1 cellular context compared by ENCODE assay signal in genomic region chr11:78210000-78210608, GRCh38.
A peak's percentile ranks its signal among the peaks of the same experiment; 100 is the strongest.
TF ChIP-seq lines count a peak whose summit lies in the region.

No MANE protein-coding gene starts in this region.

TF ChIP-seq in endothelial cell of umbilical vein, 7 proteins besides CTCF, POLR2A, EP300 and RAD21:
- TF ChIP-seq MAX (IDR thresholded peaks at IDR 0.05; ENCODE audit: insufficient read depth, insufficient read length) (no peak), POLR2AphosphoS5 (IDR thresholded peaks at IDR 0.05; ENCODE audit: insufficient read depth, low read depth, low read length) (peak; percentile 14)
